9 cellular contexts compared by ENCODE assay signal in the genomic region with DNA sequence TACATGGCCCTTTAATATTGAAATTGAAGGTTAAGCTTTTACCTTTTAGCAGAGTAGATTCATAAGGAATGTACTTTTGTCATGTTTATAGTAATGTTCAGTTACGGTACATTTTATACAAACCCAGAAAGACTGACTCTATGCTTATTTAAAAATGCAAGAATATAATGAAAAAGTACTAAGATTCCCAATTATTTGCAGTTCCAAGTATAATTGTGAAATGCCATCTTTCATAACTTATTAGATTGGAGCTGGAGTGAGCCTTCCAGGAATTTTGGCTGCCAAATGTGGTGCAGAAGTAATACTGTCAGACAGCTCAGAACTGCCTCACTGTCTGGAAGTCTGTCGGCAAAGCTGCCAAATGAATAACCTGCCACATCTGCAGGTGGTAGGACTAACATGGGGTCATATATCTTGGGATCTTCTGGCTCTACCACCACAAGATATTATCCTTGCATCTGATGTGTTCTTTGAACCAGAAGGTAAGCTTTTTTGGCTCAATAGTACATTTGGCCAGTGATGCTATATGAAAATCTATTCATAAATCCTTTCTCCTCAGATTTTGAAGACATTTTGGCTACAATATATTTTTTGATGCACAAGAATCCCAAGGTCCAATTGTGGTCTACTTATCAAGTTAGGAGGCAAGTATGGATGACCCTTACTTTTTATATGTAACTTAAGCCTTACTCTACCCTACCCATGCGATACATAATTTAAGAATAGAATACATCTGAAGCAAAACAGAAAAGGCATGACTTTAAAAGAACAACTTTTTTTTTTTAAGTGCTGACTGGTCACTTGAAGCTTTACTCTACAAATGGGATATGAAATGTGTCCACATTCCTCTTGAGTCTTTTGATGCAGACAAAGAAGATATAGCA. TPM values are rescaled to one million over a fixed set of nuclear protein-coding genes. Genes with fewer than 3 reads are reported as not detected.
DNase-seq lines count a peak whose midpoint lies in the region; ATAC-seq and TF ChIP-seq lines count a peak whose summit lies in the region.
"Had no signal": no experiment of that assay in that cellular context is flagged by ENCODE, and none has a peak within 500 bp of the region (broad histone marks: within the 10 kb centered on the region; RNA-seq: fewer than 3 reads in every experiment).

No MANE protein-coding gene starts in this region.

- POLR2A ChIA-PET in activated naive CD8-positive, alpha-beta T cell treated with anti-CD3 and anti-CD28 coated beads, Interleukin-2, amount 10 ng/mL, durations not matched to agents 7 days and 5 days (lab: Charles Lee), result interaction anchor here (0.7 to 1.3 kb wide), 4 partner anchors 17 to 46 kb away, joined by 3 to 5 read pairs (median 4); no protein-coding TSS in a partner anchor

- no peaks in the 10 kb centered on the region for H3K9me3 ChIP-seq in HUES6 (ENCODE audit: control insufficient read depth, insufficient read depth, low read depth, low read length)

- peaks cover 43% of the 10 kb centered on the region for H3K36me3 Mint-ChIP-seq in activated naive CD8-positive, alpha-beta T cell treated with anti-CD3 and anti-CD28 coated beads, Interleukin-2, amount 10 ng/mL, durations not matched to agents 7 days and 5 days
- H3K36me3 Mint-ChIP-seq in nephron (ENCODE audit: low read depth), result peaks cover 43% of the 10 kb centered on the region

- no peak for ATAC-seq in activated naive CD8-positive, alpha-beta T cell treated with anti-CD3 and anti-CD28 coated beads, Interleukin-2, amount 10 ng/mL, durations not matched to agents 7 days and 5 days (ENCODE audit: low read depth)

- H3K27me3 Mint-ChIP-seq in activated naive CD8-positive, alpha-beta T cell treated with anti-CD3 and anti-CD28 coated beads, Interleukin-2, amount 10 ng/mL, durations not matched to agents 7 days and 5 days, result no peaks in the 10 kb centered on the region
- H3K27me3 Mint-ChIP-seq in nephron (ENCODE audit: low read depth), result no peaks in the 10 kb centered on the region

- H3K9ac ChIP-seq in HUES6 (ENCODE audit: low read length), result no peak overlapping the region

- H3K4me3 Mint-ChIP-seq in activated naive CD8-positive, alpha-beta T cell treated with anti-CD3 and anti-CD28 coated beads, Interleukin-2, amount 10 ng/mL, durations not matched to agents 7 days and 5 days, result peak overlapping the region; percentile 99
- peak overlapping the region; percentile 97 to 99 (median 99) for H3K4me3 Mint-ChIP-seq in nephron

- no peaks in the 10 kb centered on the region for H3K9me3 Mint-ChIP-seq in activated naive CD8-positive, alpha-beta T cell treated with anti-CD3 and anti-CD28 coated beads, Interleukin-2, amount 10 ng/mL, durations not matched to agents 7 days and 5 days
- H3K9me3 Mint-ChIP-seq in nephron, result no peaks in the 10 kb centered on the region

- DNase-seq in DMS 273 treated with DMSO at 0.1 percent for 48 hours (lab: John Stamatoyannopoulos, UW) (peak; percentile 30), NCI-H187 (lab: John Stamatoyannopoulos, UW) (no peak), NCI-H1436 treated with DMSO at 0.1 percent for 48 hours (lab: John Stamatoyannopoulos, UW) (no peak), GOT3 (lab: John Stamatoyannopoulos, UW) (no peak), NCI-H1436 (lab: John Stamatoyannopoulos, UW) (no peak)
- DNase-seq in activated naive CD8-positive, alpha-beta T cell treated with anti-CD3 and anti-CD28 coated beads, Interleukin-2, amount 10 ng/mL, durations not matched to agents 7 days and 5 days, result no peak
- DNase-seq: NCI-H1694 treated with DMSO at 0.1 percent for 48 hours had no signal

- TF ChIP-seq CTCF in nephron (IDR thresholded peaks at IDR 0.05; ENCODE audit: unreplicated experiment in 3 of 3), result no peak

- H3K4me3 ChIP-seq in HUES6 (ENCODE audit: low read depth, low read length), result 0 out of 2 replicates have a peak overlapping the region, but pooled peaks have one; percentile 2

- H3K27ac ChIP-seq in HUES6 (ENCODE audit: low read depth, low read length), result no peak overlapping the region

- peaks cover 37% of the 10 kb centered on the region for H3K4me1 Mint-ChIP-seq in activated naive CD8-positive, alpha-beta T cell treated with anti-CD3 and anti-CD28 coated beads, Interleukin-2, amount 10 ng/mL, durations not matched to agents 7 days and 5 days
- peaks cover 34% of the 10 kb centered on the region for H3K4me1 Mint-ChIP-seq in nephron

- H3K4me1 ChIP-seq in HUES6 (ENCODE audit: control insufficient read depth, insufficient read depth, low read length), result peaks cover 9% of the 10 kb centered on the region; the same call in 1 of the 2 replicates

- H3K27ac Mint-ChIP-seq in activated naive CD8-positive, alpha-beta T cell treated with anti-CD3 and anti-CD28 coated beads, Interleukin-2, amount 10 ng/mL, durations not matched to agents 7 days and 5 days, result peak overlapping the region; percentile 40
- H3K27ac Mint-ChIP-seq in nephron, result peak overlapping the region; percentile 17 to 29 (median 28)

- no peaks in the 10 kb centered on the region for H3K27me3 ChIP-seq in HUES6 (ENCODE audit: control insufficient read depth, insufficient read depth, low read length)

- peaks cover 65% of the 10 kb centered on the region for H3K36me3 ChIP-seq in HUES6 (ENCODE audit: control insufficient read depth, insufficient read depth, low read length)

RNA-seq across cellular contexts. Expression of a gene that starts 4.2 kb away (rescaled TPM):
- 100 to 1,000 TPM; 376 to 384 TPM for total RNA-seq in activated naive CD8-positive, alpha-beta T cell treated with anti-CD3 and anti-CD28 coated beads, Interleukin-2, amount 10 ng/mL, durations not matched to agents 7 days and 5 days

RNA-seq across cellular contexts. Expression of a gene that starts 4.9 kb away (rescaled TPM):
- total RNA-seq in activated naive CD8-positive, alpha-beta T cell treated with anti-CD3 and anti-CD28 coated beads, Interleukin-2, amount 10 ng/mL, durations not matched to agents 7 days and 5 days, result 10 to 100 TPM; 28.5 to 29.1 TPM

RNA-seq across cellular contexts. Expression of a gene that starts 6.3 kb away (rescaled TPM):
- total RNA-seq in activated naive CD8-positive, alpha-beta T cell treated with anti-CD3 and anti-CD28 coated beads, Interleukin-2, amount 10 ng/mL, durations not matched to agents 7 days and 5 days, result 10 to 100 TPM; 51.1 to 54.1 TPM

RNA-seq across cellular contexts. Expression of a gene that starts 6.6 kb away (rescaled TPM):
- total RNA-seq in activated naive CD8-positive, alpha-beta T cell treated with anti-CD3 and anti-CD28 coated beads, Interleukin-2, amount 10 ng/mL, durations not matched to agents 7 days and 5 days, result 10 to 100 TPM; 55.0 to 58.9 TPM

RNA-seq across cellular contexts. Expression of a gene that starts 22.2 kb away (rescaled TPM):
- 10 to 100 TPM; 34.4 to 37.2 TPM for total RNA-seq in activated naive CD8-positive, alpha-beta T cell treated with anti-CD3 and anti-CD28 coated beads, Interleukin-2, amount 10 ng/mL, durations not matched to agents 7 days and 5 days
